Comparison of ENCODE assay signal across 9 cellular contexts in genomic region chr11:35487532-35488078, GRCh38. TPM values are rescaled to one million over a fixed set of nuclear protein-coding genes. Genes with fewer than 3 reads are reported as not detected.
DNase-seq lines count a peak whose midpoint lies in the region; TF ChIP-seq lines count a peak whose summit lies in the region.
"Had no signal": no experiment of that assay in that cellular context is flagged by ENCODE, and none has a peak within 500 bp of the region (broad histone marks: within the 10 kb centered on the region; RNA-seq: fewer than 3 reads in every experiment).

No MANE protein-coding gene starts in this region.

- TF ChIP-seq POLR2A in stomach (IDR thresholded peaks at IDR 0.05), result no peak

- TF ChIP-seq CTCF in endodermal cell (conservative IDR thresholded peaks at IDR 0.05) (peak; percentile 83), neural progenitor cell (IDR thresholded peaks at IDR 0.05) (peak; percentile 68), stomach (IDR thresholded peaks at IDR 0.05) (peak in 3 of 7 experiments; percentile 17 to 33 (median 27))

- no peak overlapping the region for H3K27ac Mint-ChIP-seq in endodermal cell
- no peak overlapping the region for H3K27ac Mint-ChIP-seq in neural progenitor cell

- DNase-seq in NCI-H1105 treated with DMSO at 0.1 percent for 48 hours (lab: John Stamatoyannopoulos, UW) (peak; percentile 14), NCI-H1105 (lab: John Stamatoyannopoulos, UW) (no peak), NCI-H526 treated with DMSO at 0.1 percent for 48 hours (lab: John Stamatoyannopoulos, UW) (peak; percentile 50), endodermal cell (peak; percentile 92), neural progenitor cell (ENCODE audit: low spot score) (peak; percentile 83), stomach (no peak)
- DNase-seq in stimulated activated naive CD4-positive, alpha-beta T cell treated with Interleukin-2 at 50 U/mL for 16 hours (lab: John Stamatoyannopoulos, UW), result no peak
- no peak for DNase-seq in stimulated activated CD4-positive, alpha-beta T cell treated with anti-CD3 and anti-CD28 coated beads, Interleukin-4, amount 100 ng/mL, for 1 hour

- H3K4me1 ChIP-seq in endodermal cell (ENCODE audit: control insufficient read depth, insufficient read depth, low read length), result no peaks in the 10 kb centered on the region
- H3K4me1 ChIP-seq in neural progenitor cell, result no peaks in the 10 kb centered on the region
- H3K4me1 ChIP-seq in stomach, result peaks cover 8 to 28% (median 19%) of the 10 kb centered on the region in 4 donors
- H3K4me1 ChIP-seq: BLaER1 treated with 17β-estradiol and CSF1 and Interleukin-3, amounts not matched to agents 10 nM and 100 nM had no signal

- H3K36me3 Mint-ChIP-seq in endodermal cell (ENCODE audit: low read depth) (peaks cover 46% of the 10 kb centered on the region), neural progenitor cell (no peaks in the 10 kb centered on the region)

- no peak for TF ChIP-seq EP300 in stomach (IDR thresholded peaks at IDR 0.05)

- H3K36me3 ChIP-seq in endodermal cell (ENCODE audit: control insufficient read depth, insufficient read depth, low read length), result no peaks in the 10 kb centered on the region
- H3K36me3 ChIP-seq in neural progenitor cell, result peaks cover 48% of the 10 kb centered on the region
- H3K36me3 ChIP-seq in stomach, result no peaks in the 10 kb centered on the region
- H3K36me3 ChIP-seq: BLaER1 treated with 17β-estradiol and CSF1 and Interleukin-3, amounts not matched to agents 10 nM and 100 nM had no signal

- H3K4me3 Mint-ChIP-seq in endodermal cell (no peak overlapping the region), neural progenitor cell (no peak overlapping the region)

- intact Hi-C loops in stomach (cut with DNase I; ENCODE audit: low total_unique reads), result no loop called here

- H3K4me3 ChIP-seq in endodermal cell (ENCODE audit: low read length) (no peak overlapping the region), neural progenitor cell (no peak overlapping the region), stomach (no peak overlapping the region)
- H3K4me3 ChIP-seq: BLaER1 treated with 17β-estradiol and CSF1 and Interleukin-3, amounts not matched to agents 10 nM and 100 nM had no signal

- H3K9me3 ChIP-seq in endodermal cell (ENCODE audit: control insufficient read depth, low read length) (peaks cover 30% of the 10 kb centered on the region), neural progenitor cell (ENCODE audit: low read depth) (peaks cover 26% of the 10 kb centered on the region), stomach (peaks cover 0 to 8% (median 4%) of the 10 kb centered on the region in 4 donors)

- H2AFZ ChIP-seq in neural progenitor cell (replicated peaks), result no peak overlapping the region

- no peaks in the 10 kb centered on the region for H3K4me1 Mint-ChIP-seq in endodermal cell
- H3K4me1 Mint-ChIP-seq in neural progenitor cell, result no peaks in the 10 kb centered on the region

- H3K4me2 ChIP-seq in neural progenitor cell, result no peak overlapping the region
- H3K4me2 ChIP-seq: BLaER1 treated with 17β-estradiol and CSF1 and Interleukin-3, amounts not matched to agents 10 nM and 100 nM had no signal

- H4K20me1 ChIP-seq in neural progenitor cell (ENCODE audit: low read depth), result peaks cover 4% of the 10 kb centered on the region
- H4K20me1 ChIP-seq: BLaER1 treated with 17β-estradiol and CSF1 and Interleukin-3, amounts not matched to agents 10 nM and 100 nM had no signal

- no peak overlapping the region for H3K27ac ChIP-seq in endodermal cell (ENCODE audit: low read depth, low read length)
- H3K27ac ChIP-seq in neural progenitor cell, result no peak overlapping the region
- H3K27ac ChIP-seq in stomach, result peak overlapping the region in 2 of 5 donors; percentile 24 to 44
- H3K27ac ChIP-seq: BLaER1 treated with 17β-estradiol and CSF1 and Interleukin-3, amounts not matched to agents 10 nM and 100 nM had no signal

- H3K27me3 ChIP-seq in endodermal cell (ENCODE audit: control insufficient read depth, insufficient read depth, low read length, poor library complexity, severe bottlenecking) (no peaks in the 10 kb centered on the region), neural progenitor cell (no peaks in the 10 kb centered on the region), stomach (no peaks in the 10 kb centered on the region)
- H3K27me3 ChIP-seq: BLaER1 treated with 17β-estradiol and CSF1 and Interleukin-3, amounts not matched to agents 10 nM and 100 nM had no signal

- H3K27me3 Mint-ChIP-seq in endodermal cell (ENCODE audit: insufficient read depth), result peaks cover 14% of the 10 kb centered on the region
- H3K27me3 Mint-ChIP-seq in neural progenitor cell (ENCODE audit: insufficient read depth, low read depth), result peaks cover under 1% of the 10 kb centered on the region

- H3F3A ChIP-seq in neural progenitor cell (ENCODE audit: low read depth), result peaks cover 38% of the 10 kb centered on the region

- H3K9ac ChIP-seq in endodermal cell (ENCODE audit: extremely low read depth, low read length, poor library complexity, severe bottlenecking) (no peak overlapping the region), neural progenitor cell (no peak overlapping the region)
- H3K9ac ChIP-seq: BLaER1 treated with 17β-estradiol and CSF1 and Interleukin-3, amounts not matched to agents 10 nM and 100 nM had no signal

- peaks cover 25% of the 10 kb centered on the region for H3K79me2 ChIP-seq in neural progenitor cell (ENCODE audit: low read depth)

- H3K9me3 Mint-ChIP-seq in endodermal cell, result peaks cover 12% of the 10 kb centered on the region
- peaks cover 12% of the 10 kb centered on the region for H3K9me3 Mint-ChIP-seq in neural progenitor cell

- 55% methylated on average over 6 of the region's 6 CpGs; no CpG with 5 or more reads in 1 of the 2 experiments for WGBS in endodermal cell (ENCODE audit: insufficient coverage in 1 of 2, insufficient read length in 1 of 2), 2 experiments
- WGBS in stomach, 5 donors, result 13 to 25% (median 18%) methylated on average over 6 of the region's 6 CpGs

RNA-seq across cellular contexts. Expression of gene PAMR1, which starts 37.8 kb away (rescaled TPM):
- total RNA-seq in endodermal cell (10 to 100 TPM; 55.3 to 79.0 TPM), neural progenitor cell (ENCODE audit: low replicate concordance) (209 and 285 TPM in 2 replicates), stomach (10 to 100 TPM in 1 of 5 donors, 1 to 10 TPM in 1, under 1 TPM in 2, not detected in 1; under 0.01 to 26.8 (median 2.0) TPM)
- polyA plus RNA-seq in endodermal cell (2013, experiment 1 of 2), result 13.7 TPM
- polyA plus RNA-seq in endodermal cell (2013, experiment 2 of 2), result 14.2 TPM
- 1 to 10 TPM in 1 of 3 donors, under 1 TPM in 2; 0.40 to 4.9 (median 0.56) TPM for polyA plus RNA-seq in stomach

Comparison
In these comparisons a context has a peak if more than half of its experiments do, and no peak if none do; other contexts are left out.
1. DNase-seq: peak in NCI-H1105 treated with DMSO at 0.1 percent for 48 hours (single experiment), NCI-H526 treated with DMSO at 0.1 percent for 48 hours (single experiment), endodermal cell (single experiment) and neural progenitor cell (single experiment); none in NCI-H1105 (single experiment), stimulated activated naive CD4-positive, alpha-beta T cell treated with Interleukin-2 at 50 U/mL for 16 hours (single experiment), stomach (single experiment) and stimulated activated CD4-positive, alpha-beta T cell treated with anti-CD3 and anti-CD28 coated beads, Interleukin-4, amount 100 ng/mL, for 1 hour (single experiment).